ENCODE assay signal across 8 cellular contexts in genomic region chr5:43063731-43064171, GRCh38. TPM values are rescaled to one million over a fixed set of nuclear protein-coding genes. Genes with fewer than 3 reads are reported as not detected.
DNase-seq lines count a peak whose midpoint lies in the region; ATAC-seq, FAIRE-seq and TF ChIP-seq lines count a peak whose summit lies in the region.

No MANE protein-coding gene starts in this region.

- H3K36me3 ChIP-seq in kidney (ENCODE audit: control insufficient read depth in 1 of 2, insufficient read depth in 2 of 2, low read length in 2 of 2): no peaks in the 10 kb centered on the region
- peaks cover 0 to 2% (median 0%) of the 10 kb centered on the region in 3 donors for H3K36me3 ChIP-seq in tibial nerve

- peak overlapping the region; percentile 93 for H3K4me3 Mint-ChIP-seq in activated T-cell treated with anti-CD3 and anti-CD28 coated beads, Interleukin-2, amount 50 U/mL, for 24 hours
- no peak overlapping the region for H3K4me3 Mint-ChIP-seq in activated naive CD8-positive, alpha-beta T cell treated with anti-CD3 and anti-CD28 coated beads, Interleukin-2, amount 10 ng/mL, durations not matched to agents 7 days and 5 days

- no peak for FAIRE-seq in kidney (lab: Jason Lieb, UNC)

- H3K9me3 ChIP-seq in kidney (ENCODE audit: control insufficient read depth in 1 of 2, low read length in 2 of 2) (no peaks in the 10 kb centered on the region), tibial nerve (peaks cover 0 to 5% (median 0%) of the 10 kb centered on the region in 4 donors)

- H3K27ac ChIP-seq in kidney (ENCODE audit: low read depth in 2 of 2, low read length in 2 of 2) (no peak overlapping the region), tibial nerve (peak overlapping the region in 3 of 4 donors; percentile 98 to 99 (median 99))

- TF ChIP-seq POLR2A in tibial nerve (IDR thresholded peaks at IDR 0.05): no peak

- intact Hi-C loops in kidney (cut with DNase I): no loop called here

- no peak overlapping the region for H3K9ac ChIP-seq in kidney (ENCODE audit: low read length in 2 of 2)

- H3K27ac Mint-ChIP-seq in activated T-cell treated with anti-CD3 and anti-CD28 coated beads, Interleukin-2, amount 50 U/mL, for 24 hours: peak overlapping the region; percentile 99
- peak overlapping the region; percentile 100 for H3K27ac Mint-ChIP-seq in activated naive CD8-positive, alpha-beta T cell treated with anti-CD3 and anti-CD28 coated beads, Interleukin-2, amount 10 ng/mL, durations not matched to agents 7 days and 5 days

- POLR2A ChIA-PET in activated naive CD8-positive, alpha-beta T cell treated with anti-CD3 and anti-CD28 coated beads, Interleukin-2, amount 10 ng/mL, durations not matched to agents 7 days and 5 days (lab: Charles Lee): interaction anchor here (1.4 to 9.6 kb wide), 10 partner anchors 12 to 250 kb away, joined by 4 to 300 read pairs (median 58); partner anchors contain the start of genes ANXA2R, HMGCS1 and ZNF131

- H3K9me3 Mint-ChIP-seq in activated T-cell treated with anti-CD3 and anti-CD28 coated beads, Interleukin-2, amount 50 U/mL, for 24 hours: peaks cover 3% of the 10 kb centered on the region
- peaks cover 7% of the 10 kb centered on the region for H3K9me3 Mint-ChIP-seq in activated naive CD8-positive, alpha-beta T cell treated with anti-CD3 and anti-CD28 coated beads, Interleukin-2, amount 10 ng/mL, durations not matched to agents 7 days and 5 days

- ATAC-seq in activated naive CD8-positive, alpha-beta T cell treated with anti-CD3 and anti-CD28 coated beads, Interleukin-2, amount 10 ng/mL, durations not matched to agents 7 days and 5 days (ENCODE audit: low read depth): no peak
- ATAC-seq in GM19324 (IDR thresholded peaks at IDR 0.05; ENCODE audit: low FRiP score, unreplicated experiment) (no peak), GM21360 (IDR thresholded peaks at IDR 0.05; ENCODE audit: unreplicated experiment) (no peak)

- H3K4me3 ChIP-seq in kidney (ENCODE audit: low read length in 2 of 2) (peak overlapping the region in 1 of 2 donors; percentile 98), tibial nerve (peak overlapping the region in 2 of 4 donors; percentile 74 to 83)

- H3K4me1 ChIP-seq in kidney (ENCODE audit: control insufficient read depth in 1 of 2, insufficient read depth in 1 of 2, low read depth in 1 of 2, low read length in 2 of 2) (peaks cover 11% of the 10 kb centered on the region in 2 donors), tibial nerve (peaks cover 0 to 35% (median 15%) of the 10 kb centered on the region in 4 donors)

- no peaks in the 10 kb centered on the region for H3K27me3 Mint-ChIP-seq in activated T-cell treated with anti-CD3 and anti-CD28 coated beads, Interleukin-2, amount 50 U/mL, for 24 hours
- H3K27me3 Mint-ChIP-seq in activated naive CD8-positive, alpha-beta T cell treated with anti-CD3 and anti-CD28 coated beads, Interleukin-2, amount 10 ng/mL, durations not matched to agents 7 days and 5 days: no peaks in the 10 kb centered on the region

- TF ChIP-seq CTCF in kidney (IDR thresholded peaks at IDR 0.05; ENCODE audit: borderline replicate concordance, extremely low read depth, insufficient read depth): no peak
- no peak for TF ChIP-seq CTCF in tibial nerve (IDR thresholded peaks at IDR 0.05)

- peaks cover 27% of the 10 kb centered on the region for H3K4me1 Mint-ChIP-seq in activated T-cell treated with anti-CD3 and anti-CD28 coated beads, Interleukin-2, amount 50 U/mL, for 24 hours (ENCODE audit: low read depth)
- H3K4me1 Mint-ChIP-seq in activated naive CD8-positive, alpha-beta T cell treated with anti-CD3 and anti-CD28 coated beads, Interleukin-2, amount 10 ng/mL, durations not matched to agents 7 days and 5 days: peaks cover 21% of the 10 kb centered on the region

- peaks cover 45% of the 10 kb centered on the region for H3K36me3 Mint-ChIP-seq in activated T-cell treated with anti-CD3 and anti-CD28 coated beads, Interleukin-2, amount 50 U/mL, for 24 hours (ENCODE audit: low read depth)
- peaks cover 19% of the 10 kb centered on the region for H3K36me3 Mint-ChIP-seq in activated naive CD8-positive, alpha-beta T cell treated with anti-CD3 and anti-CD28 coated beads, Interleukin-2, amount 10 ng/mL, durations not matched to agents 7 days and 5 days

- whole genome bisulfite sequencing in tibial nerve, 2 donors: 67 to 70% methylated on average over 12 of the region's 12 CpGs

- DNase-seq in activated T-cell treated with anti-CD3 and anti-CD28 coated beads, Interleukin-2, amount 50 U/mL, for 24 hours: no peak
- DNase-seq in activated T-cell treated with anti-CD3 and anti-CD28 coated beads, Interleukin-2, amount 50 U/mL, for 1 hour: no peak
- DNase-seq in activated naive CD8-positive, alpha-beta T cell treated with anti-CD3 and anti-CD28 coated beads, Interleukin-2, amount 10 ng/mL, durations not matched to agents 7 days and 5 days: no peak
- peak; percentile 69 for DNase-seq in kidney
- DNase-seq in tibial nerve (ENCODE audit: low spot score in 2 of 2): no peak
- no peak for DNase-seq in NCI-H187 (lab: John Stamatoyannopoulos, UW)

- no peaks in the 10 kb centered on the region for H3K27me3 ChIP-seq in tibial nerve

- no peak for TF ChIP-seq EP300 in tibial nerve (IDR thresholded peaks at IDR 0.05)

RNA-seq across cellular contexts. Expression of gene ANXA2R, which starts 23.6 kb away (rescaled TPM):
- 10 to 100 TPM; 39.2 to 41.1 TPM for total RNA-seq in activated naive CD8-positive, alpha-beta T cell treated with anti-CD3 and anti-CD28 coated beads, Interleukin-2, amount 10 ng/mL, durations not matched to agents 7 days and 5 days
- 4.6 TPM for total RNA-seq in kidney
- polyA plus RNA-seq in kidney (ENCODE audit: insufficient read depth, low read depth, low replicate concordance): 2.0 TPM
- 1 to 10 TPM; 5.4 to 9.0 (median 8.1) TPM for total RNA-seq in tibial nerve

RNA-seq across cellular contexts. Expression of gene ZNF131, which starts 57.0 kb away (rescaled TPM):
- total RNA-seq in activated naive CD8-positive, alpha-beta T cell treated with anti-CD3 and anti-CD28 coated beads, Interleukin-2, amount 10 ng/mL, durations not matched to agents 7 days and 5 days: 10 to 100 TPM; 55.6 to 58.0 TPM
- total RNA-seq in kidney (34.5 TPM), tibial nerve (10 to 100 TPM; 31.6 to 43.5 (median 33.3) TPM)
- 16.5 TPM for polyA plus RNA-seq in kidney (ENCODE audit: insufficient read depth, low read depth, low replicate concordance)

Comparison
In these comparisons a context has a peak if more than half of its experiments do, and no peak if none do; other contexts are left out.
1. H3K27ac ChIP-seq: peak in tibial nerve (3 of 4); none in kidney (0 of 2).